Comparison of ENCODE assay signal across 8 cellular contexts in the genomic region with DNA sequence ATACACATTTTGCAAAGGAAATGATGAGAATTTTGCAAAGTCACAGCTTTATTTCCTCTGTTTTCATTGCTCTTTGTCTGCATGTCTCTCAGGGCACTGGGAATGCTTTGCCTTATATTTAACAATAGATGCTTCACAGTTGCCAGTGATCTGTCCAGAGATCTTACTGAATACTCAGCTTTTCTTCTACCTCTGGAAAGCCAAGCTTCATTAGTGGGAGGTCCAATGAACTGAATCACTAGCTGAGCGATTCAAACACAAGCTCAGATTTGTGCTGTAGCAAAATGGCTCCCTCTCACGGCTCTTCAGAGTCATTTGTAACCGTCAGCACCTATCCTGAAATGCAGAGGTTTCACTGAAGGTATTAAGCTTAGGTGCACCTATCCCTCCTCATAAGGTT.
DNase-seq lines count a peak whose midpoint lies in the region; ATAC-seq and TF ChIP-seq lines count a peak whose summit lies in the region.

No MANE protein-coding gene starts in this region.

- no peak overlapping the region for H3K27ac Mint-ChIP-seq in naive thymus-derived CD8-positive, alpha-beta T cell

- no peak overlapping the region for H3K4me3 Mint-ChIP-seq in naive thymus-derived CD8-positive, alpha-beta T cell

- no peaks in the 10 kb centered on the region for H3K27me3 ChIP-seq in neuron (ENCODE audit: insufficient read depth, low read length)

- TF ChIP-seq CTCF in epithelial cell of esophagus (IDR thresholded peaks at IDR 0.05; ENCODE audit: insufficient read depth, low read depth, low read length, missing control alignments): peak; percentile 74

- no peak overlapping the region for H3K4me3 ChIP-seq in epithelial cell of esophagus (ENCODE audit: low read length)
- no peak overlapping the region for H3K4me3 ChIP-seq in neuron (ENCODE audit: low read length)

- no peaks in the 10 kb centered on the region for H3K4me1 Mint-ChIP-seq in naive thymus-derived CD8-positive, alpha-beta T cell

- H2AFZ ChIP-seq in neuron (ENCODE audit: low read depth, low read length): peak overlapping the region; percentile 55

- POLR2A ChIA-PET in naive thymus-derived CD8-positive, alpha-beta T cell (lab: Charles Lee): no interaction called here

- peaks cover 14% of the 10 kb centered on the region for H3K4me1 ChIP-seq in neuron (ENCODE audit: insufficient read depth, low read length)

- no peaks in the 10 kb centered on the region for H3K36me3 Mint-ChIP-seq in naive thymus-derived CD8-positive, alpha-beta T cell

- H3K9me3 ChIP-seq in neuron (ENCODE audit: low read length): no peaks in the 10 kb centered on the region

- peaks cover 0 to 1% (median 0%) of the 10 kb centered on the region in 5 donors for H3K27me3 Mint-ChIP-seq in naive thymus-derived CD8-positive, alpha-beta T cell

- no peaks in the 10 kb centered on the region for H3K9me3 Mint-ChIP-seq in naive thymus-derived CD8-positive, alpha-beta T cell

- H3K36me3 ChIP-seq in neuron (ENCODE audit: insufficient read depth, low read length): peaks cover 3% of the 10 kb centered on the region

- DNase-seq in ELR (ENCODE audit: low read depth) (peak; percentile 77), NCI-H510A treated with DMSO at 0.1 percent for 48 hours (lab: John Stamatoyannopoulos, UW) (peak; percentile 41), epithelial cell of esophagus (ENCODE audit: low read depth) (peak; percentile 88), Kasumi-1 (lab: John Stamatoyannopoulos, UW) (no peak)
- DNase-seq in naive thymus-derived CD8-positive, alpha-beta T cell: no peak

- ATAC-seq in HG02870 (IDR thresholded peaks at IDR 0.05; ENCODE audit: unreplicated experiment): no peak
- ATAC-seq in naive thymus-derived CD8-positive, alpha-beta T cell: no peak
- no peak for ATAC-seq in HG03045 (IDR thresholded peaks at IDR 0.05; ENCODE audit: unreplicated experiment)

Comparison
In these comparisons a context has a peak if more than half of its experiments do, and no peak if none do; other contexts are left out.
1. DNase-seq: peak in ELR (single experiment), NCI-H510A treated with DMSO at 0.1 percent for 48 hours (single experiment) and epithelial cell of esophagus (single experiment); none in naive thymus-derived CD8-positive, alpha-beta T cell (0 of 10) and Kasumi-1 (0 of 2).